ENCODE assay signal across 8 cellular contexts in genomic region chr9:114386886-114387677, GRCh38. TPM values are rescaled to one million over a fixed set of nuclear protein-coding genes. Genes with fewer than 3 reads are reported as not detected.
DNase-seq lines count a peak whose midpoint lies in the region; ATAC-seq lines count a peak whose summit lies in the region.

No MANE protein-coding gene starts in this region.

- H3K27me3 ChIP-seq in subcutaneous abdominal adipose tissue (ENCODE audit: control insufficient read depth in 5 of 5, insufficient read depth in 4 of 5, low read length in 5 of 5) = no peaks in the 10 kb centered on the region

- no peaks in the 10 kb centered on the region for H3K9me3 Mint-ChIP-seq in activated naive CD4-positive, alpha-beta T cell treated with anti-CD3 and anti-CD28 coated beads, Interleukin-2, amount 10 ng/mL, durations not matched to agents 7 days and 5 days

- peak; percentile 53 for DNase-seq in activated naive CD4-positive, alpha-beta T cell treated with anti-CD3 and anti-CD28 coated beads, Interleukin-2, amount 10 ng/mL, durations not matched to agents 7 days and 5 days
- DNase-seq in activated naive CD4-positive, alpha-beta T cell treated with anti-CD3 and anti-CD28 coated beads, Interleukin-2, amount 50 U/mL, for 16 hours = no peak
- no peak for DNase-seq in left lobe of liver (ENCODE audit: low spot score)
- no peak for DNase-seq in SKM-1 treated with dmso at 0.1 percent for 144 hours (lab: John Stamatoyannopoulos, UW; ENCODE audit: unreplicated experiment)
- no peak for DNase-seq in NCI-H1436 treated with DMSO at 0.1 percent for 48 hours (lab: John Stamatoyannopoulos, UW)

- ATAC-seq in left lobe of liver (peak; percentile 36), HG03039 (IDR thresholded peaks at IDR 0.05; ENCODE audit: unreplicated experiment) (no peak)

- H3K27me3 Mint-ChIP-seq in activated naive CD4-positive, alpha-beta T cell treated with anti-CD3 and anti-CD28 coated beads, Interleukin-2, amount 10 ng/mL, durations not matched to agents 7 days and 5 days = no peaks in the 10 kb centered on the region

- H3K27ac Mint-ChIP-seq in activated naive CD4-positive, alpha-beta T cell treated with anti-CD3 and anti-CD28 coated beads, Interleukin-2, amount 10 ng/mL, durations not matched to agents 7 days and 5 days = peak overlapping the region; percentile 100

- peak overlapping the region; percentile 75 to 85 (median 77) for H3K4me3 ChIP-seq in subcutaneous abdominal adipose tissue (ENCODE audit: low read depth in 1 of 5, low read length in 5 of 5)

- peak overlapping the region; percentile 60 to 89 (median 86) for H3K9ac ChIP-seq in subcutaneous abdominal adipose tissue (ENCODE audit: low read length in 5 of 5)

- H3K4me1 Mint-ChIP-seq in activated naive CD4-positive, alpha-beta T cell treated with anti-CD3 and anti-CD28 coated beads, Interleukin-2, amount 10 ng/mL, durations not matched to agents 7 days and 5 days = peaks cover 62% of the 10 kb centered on the region

- CTCF ChIA-PET in activated naive CD4-positive, alpha-beta T cell treated with anti-CD3 and anti-CD28 coated beads, Interleukin-2, amount 10 ng/mL, durations not matched to agents 7 days and 5 days (lab: Charles Lee) = interaction anchor here (0.7 to 6.8 kb wide), 15 partner anchors 10 to 266 kb away, joined by 3 to 65 read pairs (median 4); no protein-coding TSS in a partner anchor

- peaks cover 85% of the 10 kb centered on the region for H3K36me3 Mint-ChIP-seq in activated naive CD4-positive, alpha-beta T cell treated with anti-CD3 and anti-CD28 coated beads, Interleukin-2, amount 10 ng/mL, durations not matched to agents 7 days and 5 days

- H3K4me3 Mint-ChIP-seq in activated naive CD4-positive, alpha-beta T cell treated with anti-CD3 and anti-CD28 coated beads, Interleukin-2, amount 10 ng/mL, durations not matched to agents 7 days and 5 days = peak overlapping the region; percentile 100

- peaks cover 0 to 1% (median 0%) of the 10 kb centered on the region in 5 donors for H3K36me3 ChIP-seq in subcutaneous abdominal adipose tissue (ENCODE audit: control insufficient read depth in 5 of 5, insufficient read depth in 5 of 5, low read length in 5 of 5)

- H3K4me1 ChIP-seq in subcutaneous abdominal adipose tissue (ENCODE audit: control insufficient read depth in 5 of 5, insufficient read depth in 5 of 5, low read length in 5 of 5) = peaks cover 40 to 99% (median 98%) of the 10 kb centered on the region in 5 donors

- H3K9me3 ChIP-seq in subcutaneous abdominal adipose tissue (ENCODE audit: control insufficient read depth in 5 of 5, low read length in 5 of 5) = no peaks in the 10 kb centered on the region

- H3K27ac ChIP-seq in angular gyrus (ENCODE audit: low read depth, low read length) = peak overlapping the region; percentile 86
- H3K27ac ChIP-seq in subcutaneous abdominal adipose tissue (ENCODE audit: low read depth, low read length) = peak overlapping the region; percentile 96

RNA-seq across cellular contexts. Expression of gene AKNA, which starts 0.7 kb away (rescaled TPM):
- 7.3 TPM for total RNA-seq in left lobe of liver

RNA-seq across cellular contexts. Expression of gene ORM2, which starts 57.4 kb away (rescaled TPM):
- 4,103 TPM for total RNA-seq in left lobe of liver
